10 cellular contexts compared by ENCODE assay signal in genomic region chr11:111941963-111942362, GRCh38. TPM values are rescaled to one million over a fixed set of nuclear protein-coding genes. Genes with fewer than 3 reads are reported as not detected.
A peak's percentile ranks its signal among the peaks of the same experiment; 100 is the strongest.
DNase-seq lines count a peak whose midpoint lies in the region; ATAC-seq and TF ChIP-seq lines count a peak whose summit lies in the region.
"Had no signal": no experiment of that assay in that cellular context is flagged by ENCODE, and none has a peak within 500 bp of the region (broad histone marks: within the 10 kb centered on the region; RNA-seq: fewer than 3 reads in every experiment).

No MANE protein-coding gene starts in this region.

- peaks cover 28 to 56% of the 10 kb centered on the region in 2 donors for H3K4me1 ChIP-seq in thoracic aorta (ENCODE audit: control insufficient read depth in 1 of 2, low read depth in 2 of 2)
- H3K4me1 ChIP-seq in CD4-positive, alpha-beta memory T cell (ENCODE audit: insufficient read depth, low read length), result peaks cover 19% of the 10 kb centered on the region

- intact Hi-C loops in CD4-positive, alpha-beta memory T cell (cut with micrococcal nuclease), result no loop called here

- H3K27me3 ChIP-seq in thoracic aorta (replicated peaks; ENCODE audit: insufficient read depth), result no peaks in the 10 kb centered on the region
- H3K27me3 ChIP-seq in CD4-positive, alpha-beta memory T cell (ENCODE audit: insufficient read depth, low read length), result no peaks in the 10 kb centered on the region

- POLR2A ChIA-PET in CD4-positive, alpha-beta memory T cell (lab: Charles Lee; ENCODE audit: partially characterized antibody), result no interaction called here

- CTCF ChIA-PET in CD4-positive, alpha-beta memory T cell (lab: Charles Lee; ENCODE audit: partially characterized antibody), result interaction anchor here (1.0 to 1.9 kb wide), 4 partner anchors 8 to 70 kb away, joined by 3 to 6 read pairs (median 4); no protein-coding TSS in a partner anchor

- DNase-seq in activated naive CD8-positive, alpha-beta T cell treated with anti-CD3 and anti-CD28 coated beads, Interleukin-2, amount 50 U/mL, for 24 hours, result no peak
- DNase-seq in kidney tubule cell (ENCODE audit: low spot score) (peak; percentile 59), thoracic aorta (ENCODE audit: low spot score) (no peak), NCI-H2107 treated with DMSO at 0.1 percent for 48 hours (lab: John Stamatoyannopoulos, UW; ENCODE audit: unreplicated experiment) (no peak)
- DNase-seq in CD4-positive, alpha-beta memory T cell, result no peak
- DNase-seq in central memory CD4-positive, alpha-beta T cell, result no peak
- DNase-seq: T-helper 1 cell had no signal

- no peak overlapping the region for H3K4me3 Mint-ChIP-seq in activated naive CD8-positive, alpha-beta T cell
- no peak overlapping the region for H3K4me3 Mint-ChIP-seq in activated naive CD8-positive, alpha-beta T cell treated with anti-CD3 and anti-CD28 coated beads, Interleukin-2, amount 50 U/mL, for 24 hours
- peak overlapping the region in 3 of 5 experiments; percentile 67 to 84 (median 73) for H3K4me3 Mint-ChIP-seq in brain
- no peak overlapping the region for H3K4me3 Mint-ChIP-seq in CD4-positive, alpha-beta memory T cell
- H3K4me3 Mint-ChIP-seq: GM23338 had no signal

- no peaks in the 10 kb centered on the region for H3K9me3 Mint-ChIP-seq in activated naive CD8-positive, alpha-beta T cell (ENCODE audit: low read depth)
- no peaks in the 10 kb centered on the region for H3K9me3 Mint-ChIP-seq in activated naive CD8-positive, alpha-beta T cell treated with anti-CD3 and anti-CD28 coated beads, Interleukin-2, amount 50 U/mL, for 24 hours
- H3K9me3 Mint-ChIP-seq in brain, result no peaks in the 10 kb centered on the region
- no peaks in the 10 kb centered on the region for H3K9me3 Mint-ChIP-seq in CD4-positive, alpha-beta memory T cell
- H3K9me3 Mint-ChIP-seq: GM23338 had no signal

- no peaks in the 10 kb centered on the region for H3K36me3 ChIP-seq in thoracic aorta
- H3K36me3 ChIP-seq in CD4-positive, alpha-beta memory T cell (ENCODE audit: insufficient read depth, low read length), result no peaks in the 10 kb centered on the region

- H3K27ac Mint-ChIP-seq in activated naive CD8-positive, alpha-beta T cell, result peak overlapping the region; percentile 81
- H3K27ac Mint-ChIP-seq in activated naive CD8-positive, alpha-beta T cell treated with anti-CD3 and anti-CD28 coated beads, Interleukin-2, amount 50 U/mL, for 24 hours, result no peak overlapping the region
- H3K27ac Mint-ChIP-seq in brain, result peak overlapping the region in 4 of 5 experiments; percentile 81 to 97 (median 93)
- no peak overlapping the region for H3K27ac Mint-ChIP-seq in CD4-positive, alpha-beta memory T cell
- H3K27ac Mint-ChIP-seq: GM23338 had no signal

- TF ChIP-seq CTCF in brain (conservative IDR thresholded peaks at IDR 0.05), result no peak
- no peak for TF ChIP-seq CTCF in thoracic aorta (IDR thresholded peaks at IDR 0.05)

- H3K27me3 Mint-ChIP-seq in activated naive CD8-positive, alpha-beta T cell, result no peaks in the 10 kb centered on the region
- H3K27me3 Mint-ChIP-seq in activated naive CD8-positive, alpha-beta T cell treated with anti-CD3 and anti-CD28 coated beads, Interleukin-2, amount 50 U/mL, for 24 hours, result no peaks in the 10 kb centered on the region
- no peaks in the 10 kb centered on the region for H3K27me3 Mint-ChIP-seq in brain
- no peaks in the 10 kb centered on the region for H3K27me3 Mint-ChIP-seq in CD4-positive, alpha-beta memory T cell

- no peak overlapping the region for H3K4me3 ChIP-seq in thoracic aorta
- H3K4me3 ChIP-seq in CD4-positive, alpha-beta memory T cell (ENCODE audit: low read length in 2 of 2), result no peak overlapping the region
- H3K4me3 ChIP-seq: GM23338 had no signal

- no peaks in the 10 kb centered on the region for H3K9me3 ChIP-seq in thoracic aorta
- no peaks in the 10 kb centered on the region for H3K9me3 ChIP-seq in CD4-positive, alpha-beta memory T cell (ENCODE audit: control insufficient read depth in 1 of 2, low read length in 2 of 2)

- no peak for ATAC-seq in activated naive CD8-positive, alpha-beta T cell treated with anti-CD3 and anti-CD28 coated beads, Interleukin-2, amount 50 U/mL, for 24 hours
- ATAC-seq in thoracic aorta (ENCODE audit: insufficient number of reproducible peaks, low FRiP score, low read depth), result no peak
- ATAC-seq: GM23338 had no signal

- peaks cover 11% of the 10 kb centered on the region for H3K36me3 Mint-ChIP-seq in activated naive CD8-positive, alpha-beta T cell
- peaks cover 8% of the 10 kb centered on the region for H3K36me3 Mint-ChIP-seq in activated naive CD8-positive, alpha-beta T cell treated with anti-CD3 and anti-CD28 coated beads, Interleukin-2, amount 50 U/mL, for 24 hours (ENCODE audit: low read depth)
- peaks cover 12% of the 10 kb centered on the region for H3K36me3 Mint-ChIP-seq in brain
- no peaks in the 10 kb centered on the region for H3K36me3 Mint-ChIP-seq in CD4-positive, alpha-beta memory T cell

- peaks cover 54% of the 10 kb centered on the region for H3K4me1 Mint-ChIP-seq in activated naive CD8-positive, alpha-beta T cell (ENCODE audit: low read depth)
- peaks cover 74% of the 10 kb centered on the region for H3K4me1 Mint-ChIP-seq in activated naive CD8-positive, alpha-beta T cell treated with anti-CD3 and anti-CD28 coated beads, Interleukin-2, amount 50 U/mL, for 24 hours
- peaks cover 69% of the 10 kb centered on the region for H3K4me1 Mint-ChIP-seq in brain
- H3K4me1 Mint-ChIP-seq in CD4-positive, alpha-beta memory T cell, result peaks cover 13 to 32% (median 22%) of the 10 kb centered on the region in 4 donors

- H3K27ac ChIP-seq in thoracic aorta, result peak overlapping the region; percentile 23 to 28
- no peak overlapping the region for H3K27ac ChIP-seq in CD4-positive, alpha-beta memory T cell (ENCODE audit: low read depth, low read length)

RNA-seq across cellular contexts. Expression of gene DIXDC1, which starts 4.8 kb away (rescaled TPM):
- 13.6 TPM for polyA plus RNA-seq in brain (ENCODE audit: insufficient read depth, low read depth, low replicate concordance)
- 10 to 100 TPM; 92.7 to 94.2 TPM for total RNA-seq in thoracic aorta
- 1 to 10 TPM; 1.1 to 2.1 TPM for total RNA-seq in CD4-positive, alpha-beta memory T cell
- under 1 TPM; 0.72 to 0.75 TPM for polyA plus RNA-seq in CD4-positive, alpha-beta memory T cell

RNA-seq across cellular contexts. Expression of gene C11orf52, which starts 23.2 kb away (rescaled TPM):
- 9.1 TPM for polyA plus RNA-seq in brain (ENCODE audit: insufficient read depth, low read depth, low replicate concordance)
- total RNA-seq in thoracic aorta, result 1 to 10 TPM in 1 of 2 donors, under 1 TPM in 1; 0.99 to 4.7 TPM
- total RNA-seq in CD4-positive, alpha-beta memory T cell, result not detected
- polyA plus RNA-seq in CD4-positive, alpha-beta memory T cell, result not detected

RNA-seq across cellular contexts. Expression of gene HSPB2, which starts 29.4 kb away (rescaled TPM):
- polyA plus RNA-seq in brain (ENCODE audit: insufficient read depth, low read depth, low replicate concordance), result 4.3 TPM
- 1 to 10 TPM; 2.2 to 3.1 TPM for total RNA-seq in thoracic aorta
- total RNA-seq in CD4-positive, alpha-beta memory T cell, result not detected
- polyA plus RNA-seq in CD4-positive, alpha-beta memory T cell, result not detected

RNA-seq across cellular contexts. Expression of gene CRYAB, which starts 30.4 kb away (rescaled TPM):
- polyA plus RNA-seq in brain (ENCODE audit: insufficient read depth, low read depth, low replicate concordance), result 1,548 TPM
- 100 to 1,000 TPM; 325 to 387 TPM for total RNA-seq in thoracic aorta
- total RNA-seq in CD4-positive, alpha-beta memory T cell, result not detected
- polyA plus RNA-seq in CD4-positive, alpha-beta memory T cell, result not detected

Comparison
In these comparisons a context has a peak if more than half of its experiments do, and no peak if none do; other contexts are left out.
1. H3K27ac Mint-ChIP-seq: peak in activated naive CD8-positive, alpha-beta T cell (single experiment) and brain (4 of 5); none in activated naive CD8-positive, alpha-beta T cell treated with anti-CD3 and anti-CD28 coated beads, Interleukin-2, amount 50 U/mL, for 24 hours (single experiment) and CD4-positive, alpha-beta memory T cell (0 of 7).
2. H3K4me3 Mint-ChIP-seq: peak in brain (3 of 5); none in activated naive CD8-positive, alpha-beta T cell (single experiment), activated naive CD8-positive, alpha-beta T cell treated with anti-CD3 and anti-CD28 coated beads, Interleukin-2, amount 50 U/mL, for 24 hours (single experiment) and CD4-positive, alpha-beta memory T cell (0 of 8).
3. RNA of gene DIXDC1, which starts 4.8 kb away (total RNA-seq): 92.7 to 94.2 TPM in thoracic aorta; 1.1 to 2.1 TPM in CD4-positive, alpha-beta memory T cell; every median in the first group is over 10 times any median in the second.